In genomic region chr16:49492090-49492801, GRCh38 we compare ENCODE assay signal across 8 cellular contexts.
DNase-seq lines count a peak whose midpoint lies in the region; ATAC-seq, FAIRE-seq and TF ChIP-seq lines count a peak whose summit lies in the region.

No MANE protein-coding gene starts in this region.

- no peak overlapping the region for H3K27ac ChIP-seq in lower lobe of right lung

- H3K4me3 ChIP-seq in GM06990 (replicated peaks; ENCODE audit: low read depth, low read length) (no peak overlapping the region), choroid plexus epithelial cell (ENCODE audit: low read depth, low read length) (peak overlapping the region; percentile 48), lower lobe of right lung (peak overlapping the region; percentile 34)

- no peaks in the 10 kb centered on the region for H3K36me3 Mint-ChIP-seq in stimulated activated memory B cell treated with anti-CD40 and anti-IgM and Interleukin-4, amounts not matched to agents 10 μg/mL and 1 μg/mL and 100 μg/mL, for 72 hours

- H3K36me3 ChIP-seq in GM06990 (ENCODE audit: control insufficient read depth, insufficient read depth, low read length), result no peaks in the 10 kb centered on the region
- no peaks in the 10 kb centered on the region for H3K36me3 ChIP-seq in lower lobe of right lung

- FAIRE-seq in RCC 7860 (lab: Jason Lieb, UNC), result no peak

- TF ChIP-seq CTCF in GM06990 (IDR thresholded peaks at IDR 0.05; ENCODE audit: insufficient read depth, low read length, poor library complexity, severe bottlenecking) (peak; percentile 88), choroid plexus epithelial cell (conservative IDR thresholded peaks at IDR 0.05; ENCODE audit: low read depth, low read length) (peak; percentile 76), lower lobe of right lung (IDR thresholded peaks at IDR 0.05) (peak; percentile 86)

- intact Hi-C loops in lower lobe of right lung (cut with DNase I), result no loop called here

- no peaks in the 10 kb centered on the region for H3K9me3 ChIP-seq in lower lobe of right lung

- ATAC-seq in HG02852 (IDR thresholded peaks at IDR 0.05; ENCODE audit: unreplicated experiment), result peak; percentile 58
- peak; percentile 87 for ATAC-seq in SK-N-SH treated with all-trans-retinoic acid at 6 μM for 48 hours
- peak; percentile 63 to 67 for ATAC-seq in lower lobe of right lung
- ATAC-seq in stimulated activated memory B cell treated with anti-CD40 and anti-IgM and Interleukin-4, amounts not matched to agents 10 μg/mL and 1 μg/mL and 100 μg/mL, for 72 hours, result peak; percentile 22
- no peak for ATAC-seq in GM21723 (IDR thresholded peaks at IDR 0.05; ENCODE audit: unreplicated experiment)

- no peaks in the 10 kb centered on the region for H3K27me3 ChIP-seq in GM06990 (replicated peaks; ENCODE audit: control insufficient read depth, insufficient read depth, low read length)
- no peaks in the 10 kb centered on the region for H3K27me3 ChIP-seq in lower lobe of right lung (ENCODE audit: low read depth)

- no peak for DNase-seq in GM06990 (ENCODE audit: extremely low read depth, insufficient read length)
- DNase-seq in choroid plexus epithelial cell (ENCODE audit: low read depth), result peak; percentile 23
- DNase-seq in lower lobe of right lung, result peak; percentile 56
- DNase-seq in RCC 7860 (ENCODE audit: low spot score), result no peak

- peaks cover 11% of the 10 kb centered on the region for H3K4me1 ChIP-seq in lower lobe of right lung

- no peaks in the 10 kb centered on the region for H3K9me3 Mint-ChIP-seq in stimulated activated memory B cell treated with anti-CD40 and anti-IgM and Interleukin-4, amounts not matched to agents 10 μg/mL and 1 μg/mL and 100 μg/mL, for 72 hours

- H3K4me1 Mint-ChIP-seq in stimulated activated memory B cell treated with anti-CD40 and anti-IgM and Interleukin-4, amounts not matched to agents 10 μg/mL and 1 μg/mL and 100 μg/mL, for 72 hours, result no peaks in the 10 kb centered on the region

- H3K27me3 Mint-ChIP-seq in stimulated activated memory B cell treated with anti-CD40 and anti-IgM and Interleukin-4, amounts not matched to agents 10 μg/mL and 1 μg/mL and 100 μg/mL, for 72 hours, result peaks cover 17% of the 10 kb centered on the region

- no peak overlapping the region for H3K27ac Mint-ChIP-seq in stimulated activated memory B cell treated with anti-CD40 and anti-IgM and Interleukin-4, amounts not matched to agents 10 μg/mL and 1 μg/mL and 100 μg/mL, for 72 hours

- H3K4me3 Mint-ChIP-seq in stimulated activated memory B cell treated with anti-CD40 and anti-IgM and Interleukin-4, amounts not matched to agents 10 μg/mL and 1 μg/mL and 100 μg/mL, for 72 hours, result no peak overlapping the region

TF ChIP-seq in SK-N-SH treated with all-trans-retinoic acid at 6 μM for 48 hours, 23 proteins besides CTCF, POLR2A, EP300 and RAD21:
- no peak for TF ChIP-seq TSHZ2 (CRISPR knock-in tag; IDR thresholded peaks at IDR 0.05)
- no peak for TF ChIP-seq TCF4 (CRISPR knock-in tag; IDR thresholded peaks at IDR 0.05; ENCODE audit: borderline replicate concordance)
- TF ChIP-seq CSRNP3 (CRISPR knock-in tag; IDR thresholded peaks at IDR 0.05), result no peak
- no peak for TF ChIP-seq RARB (CRISPR knock-in tag; IDR thresholded peaks at IDR 0.05)
- no peak for TF ChIP-seq ZC3H10 (CRISPR knock-in tag; IDR thresholded peaks at IDR 0.05)
- TF ChIP-seq PPARA (CRISPR knock-in tag; IDR thresholded peaks at IDR 0.05; ENCODE audit: borderline replicate concordance), result no peak
- no peak for TF ChIP-seq GLIS3 (CRISPR knock-in tag; IDR thresholded peaks at IDR 0.05)
- TF ChIP-seq ISL1 (CRISPR knock-in tag; IDR thresholded peaks at IDR 0.05), result no peak
- TF ChIP-seq ARNTL (CRISPR knock-in tag; IDR thresholded peaks at IDR 0.05; ENCODE audit: borderline replicate concordance, low read depth), result no peak
- no peak for TF ChIP-seq TOX (CRISPR knock-in tag; IDR thresholded peaks at IDR 0.05; ENCODE audit: borderline replicate concordance)

Comparison
In these comparisons a context has a peak if more than half of its experiments do, and no peak if none do; other contexts are left out.
1. DNase-seq: peak in choroid plexus epithelial cell (single experiment) and lower lobe of right lung (single experiment); none in GM06990 (single experiment) and RCC 7860 (single experiment).
2. Peak in every context shown above with its lines, with median percentiles within 50 percentile points of each other: CTCF ChIP-seq.